ENCODE assay signal across 24 cellular contexts in genomic region chr14:106287506-106287905, GRCh38.
DNase-seq lines count a peak whose midpoint lies in the region; ATAC-seq, FAIRE-seq and TF ChIP-seq lines count a peak whose summit lies in the region.
"Had no signal": no experiment of that assay in that cellular context is flagged by ENCODE, and none has a peak within 500 bp of the region (broad histone marks: within the 10 kb centered on the region; RNA-seq: fewer than 3 reads in every experiment).

No MANE protein-coding gene starts in this region.

- H3K4me3 ChIP-seq in DND-41 (ENCODE audit: low read depth in 1 of 2, low read length in 2 of 2) (no peak overlapping the region), SK-N-SH (ENCODE audit: low read depth in 2 of 2, low read length in 1 of 2) (no peak overlapping the region), spleen (no peak overlapping the region)
- H3K4me3 ChIP-seq: BLaER1 had no signal

- H3K9me2 ChIP-seq in SK-N-SH = no peaks in the 10 kb centered on the region

- H3K9ac ChIP-seq in DND-41 (ENCODE audit: low read depth, low read length) = no peak overlapping the region
- H3K9ac ChIP-seq in SK-N-SH = no peak overlapping the region
- H3K9ac ChIP-seq: BLaER1 had no signal

- no peak overlapping the region for H3K4me3 Mint-ChIP-seq in activated T-helper 17 cell treated with anti-CD3 and anti-CD28 coated beads, Interleukin-2, amount 50 U/mL, for 72 hours
- H3K4me3 Mint-ChIP-seq in activated T-cell treated with anti-CD3 and anti-CD28 coated beads, Interleukin-2, amount 50 U/mL, for 72 hours = no peak overlapping the region
- no peak overlapping the region for H3K4me3 Mint-ChIP-seq in natural killer cell
- H3K4me3 Mint-ChIP-seq: CD14-positive monocyte; CD4-positive, alpha-beta memory T cell; CD4-positive, CD25-positive, alpha-beta regulatory T cell; CD8-positive, alpha-beta memory T cell had no signal

- H3K4me1 Mint-ChIP-seq in activated T-helper 17 cell treated with anti-CD3 and anti-CD28 coated beads, Interleukin-2, amount 50 U/mL, for 72 hours = no peaks in the 10 kb centered on the region
- H3K4me1 Mint-ChIP-seq in activated T-cell treated with anti-CD3 and anti-CD28 coated beads, Interleukin-2, amount 50 U/mL, for 72 hours (ENCODE audit: low read depth) = no peaks in the 10 kb centered on the region
- H3K4me1 Mint-ChIP-seq in natural killer cell = no peaks in the 10 kb centered on the region
- H3K4me1 Mint-ChIP-seq: CD14-positive monocyte; CD4-positive, alpha-beta memory T cell; CD4-positive, CD25-positive, alpha-beta regulatory T cell; CD8-positive, alpha-beta memory T cell had no signal

- H3K36me3 ChIP-seq in DND-41 (ENCODE audit: insufficient read depth, low read length) (peaks cover 34% of the 10 kb centered on the region), SK-N-SH (replicated peaks in 1 of 2; ENCODE audit: control insufficient read depth in 1 of 2, insufficient read depth in 2 of 2, low read length in 1 of 2) (no peaks in the 10 kb centered on the region), spleen (no peaks in the 10 kb centered on the region)
- H3K36me3 ChIP-seq: BE2C, BLaER1 had no signal

- no peaks in the 10 kb centered on the region for H3F3A ChIP-seq in SK-N-SH (replicated peaks; ENCODE audit: insufficient read depth)

- no peaks in the 10 kb centered on the region for H3K9me3 Mint-ChIP-seq in activated T-helper 17 cell treated with anti-CD3 and anti-CD28 coated beads, Interleukin-2, amount 50 U/mL, for 72 hours
- H3K9me3 Mint-ChIP-seq in activated T-cell treated with anti-CD3 and anti-CD28 coated beads, Interleukin-2, amount 50 U/mL, for 72 hours = no peaks in the 10 kb centered on the region
- no peaks in the 10 kb centered on the region for H3K9me3 Mint-ChIP-seq in natural killer cell
- H3K9me3 Mint-ChIP-seq: CD8-positive, alpha-beta memory T cell had no signal

- no peak for TF ChIP-seq EP300 in SK-N-SH (IDR thresholded peaks at IDR 0.05; ENCODE audit: borderline replicate concordance in 1 of 2, low read depth in 1 of 2, low read length in 1 of 2)

- no peaks in the 10 kb centered on the region for H3K36me3 Mint-ChIP-seq in activated T-helper 17 cell treated with anti-CD3 and anti-CD28 coated beads, Interleukin-2, amount 50 U/mL, for 72 hours (ENCODE audit: low read depth)
- no peaks in the 10 kb centered on the region for H3K36me3 Mint-ChIP-seq in activated T-cell treated with anti-CD3 and anti-CD28 coated beads, Interleukin-2, amount 50 U/mL, for 72 hours (ENCODE audit: insufficient read depth in 2 of 2)
- H3K36me3 Mint-ChIP-seq in natural killer cell = no peaks in the 10 kb centered on the region
- H3K36me3 Mint-ChIP-seq: CD14-positive monocyte; CD4-positive, alpha-beta memory T cell; CD4-positive, CD25-positive, alpha-beta regulatory T cell; CD8-positive, alpha-beta memory T cell had no signal

- no peak overlapping the region for H3K4me2 ChIP-seq in DND-41 (ENCODE audit: insufficient read depth, low read length)
- H3K4me2 ChIP-seq in SK-N-SH = no peak overlapping the region; the same call in 1 of the 2 replicates
- H3K4me2 ChIP-seq: BLaER1 had no signal

- WGBS in SK-N-SH (ENCODE audit: low lambda C conversion rate) = 15% methylated on average over 19 of the region's 29 CpGs
- WGBS in spleen, 5 donors = 89 to 92% (median 90%) methylated on average over 29 of the region's 29 CpGs

- TF ChIP-seq POLR2A in spleen (IDR thresholded peaks at IDR 0.05) = no peak

- H3K27ac ChIP-seq in DND-41 (ENCODE audit: low read length) = peak overlapping the region; percentile 62; the same call in 1 of the 2 replicates
- no peak overlapping the region for H3K27ac ChIP-seq in SK-N-SH (ENCODE audit: low read depth in 2 of 2, low read length in 1 of 2)
- no peak overlapping the region for H3K27ac ChIP-seq in spleen
- H3K27ac ChIP-seq: BLaER1 had no signal

- no peak for FAIRE-seq in urothelium cell line (lab: Jason Lieb, UNC)
- FAIRE-seq: A204.1, G401.6, GM12891 had no signal

- no peak for ATAC-seq in DND-41 (ENCODE audit: insufficient read depth, low read depth)
- no peak for ATAC-seq in activated T-helper 17 cell treated with anti-CD3 and anti-CD28 coated beads, Interleukin-2, amount 50 U/mL, for 72 hours (replicated peaks)
- ATAC-seq in activated T-cell treated with anti-CD3 and anti-CD28 coated beads, Interleukin-2, amount 50 U/mL, for 72 hours (replicated peaks in 1 of 2) = no peak
- ATAC-seq in natural killer cell = no peak

- intact Hi-C loops in spleen (cut with DNase I; ENCODE audit: low total_unique reads) (no loop called here), natural killer cell (cut with micrococcal nuclease) (no loop called here)

- peak overlapping the region; percentile 62 for H3K27ac Mint-ChIP-seq in activated T-helper 17 cell treated with anti-CD3 and anti-CD28 coated beads, Interleukin-2, amount 50 U/mL, for 72 hours
- H3K27ac Mint-ChIP-seq in activated T-cell treated with anti-CD3 and anti-CD28 coated beads, Interleukin-2, amount 50 U/mL, for 72 hours = no peak overlapping the region
- no peak overlapping the region for H3K27ac Mint-ChIP-seq in natural killer cell
- H3K27ac Mint-ChIP-seq: CD4-positive, alpha-beta memory T cell; CD4-positive, CD25-positive, alpha-beta regulatory T cell; CD8-positive, alpha-beta memory T cell had no signal

- H3K9me3 ChIP-seq in DND-41 (ENCODE audit: insufficient read depth, low read length, severe bottlenecking) (no peaks in the 10 kb centered on the region), SK-N-SH (no peaks in the 10 kb centered on the region), spleen (no peaks in the 10 kb centered on the region)
- H3K9me3 ChIP-seq: BE2C had no signal

- no peak for TF ChIP-seq RAD21 in SK-N-SH (IDR thresholded peaks at IDR 0.05; ENCODE audit: low read length)

- POLR2A ChIA-PET in SK-N-SH (lab: Yijun Ruan, JAX) = no interaction called here

- CTCF ChIA-PET in SK-N-SH (lab: Yijun Ruan, JAX) = interaction anchor here (0.7 to 4.3 kb wide), 6 partner anchors 11 to 567 kb away, joined by 3 to 25 read pairs (median 4); no protein-coding TSS in a partner anchor

- TF ChIP-seq CTCF in DND-41 (IDR thresholded peaks at IDR 0.05; ENCODE audit: borderline replicate concordance, extremely low read depth, low read length, poor library complexity, severe bottlenecking) = no peak
- TF ChIP-seq CTCF in SK-N-SH (IDR thresholded peaks at IDR 0.05) = no peak
- no peak for TF ChIP-seq CTCF in spleen (IDR thresholded peaks at IDR 0.05 in 8 of 11, conservative IDR thresholded peaks at IDR 0.05 in 3 of 11)
- no peak for TF ChIP-seq CTCF in natural killer cell (IDR thresholded peaks at IDR 0.05)

- H3K79me2 ChIP-seq in DND-41 (ENCODE audit: insufficient read depth, low read length) (peaks cover 25% of the 10 kb centered on the region), SK-N-SH (ENCODE audit: insufficient read depth) (no peaks in the 10 kb centered on the region)

- H3K27me3 Mint-ChIP-seq in activated T-helper 17 cell treated with anti-CD3 and anti-CD28 coated beads, Interleukin-2, amount 50 U/mL, for 72 hours = peaks cover 16% of the 10 kb centered on the region
- peaks cover 11% of the 10 kb centered on the region for H3K27me3 Mint-ChIP-seq in activated T-cell treated with anti-CD3 and anti-CD28 coated beads, Interleukin-2, amount 50 U/mL, for 72 hours (ENCODE audit: low read depth)
- H3K27me3 Mint-ChIP-seq in natural killer cell (ENCODE audit: low read depth in 2 of 2) = peaks cover 12 to 21% of the 10 kb centered on the region in 2 donors

- H3K27me3 ChIP-seq in DND-41 (ENCODE audit: insufficient read depth, low read length, poor library complexity) (no peaks in the 10 kb centered on the region), SK-N-SH (ENCODE audit: insufficient read depth) (peaks cover 21% of the 10 kb centered on the region; the same call in 1 of the 2 replicates), spleen (replicated peaks in 1 of 7) (peaks cover 0 to 15% (median 0%) of the 10 kb centered on the region in 7 donors)
- H3K27me3 ChIP-seq: BLaER1 had no signal

- H4K20me1 ChIP-seq in DND-41 (ENCODE audit: insufficient read depth, low read length) (no peaks in the 10 kb centered on the region), SK-N-SH (ENCODE audit: insufficient read depth) (no peaks in the 10 kb centered on the region)
- H4K20me1 ChIP-seq: BLaER1 had no signal

- H3K4me1 ChIP-seq in DND-41 (ENCODE audit: insufficient read depth, low read length) (peaks cover 47% of the 10 kb centered on the region), SK-N-SH (ENCODE audit: control insufficient read depth in 1 of 2, insufficient read depth in 2 of 2, low read depth in 1 of 2, low read length in 1 of 2) (no peaks in the 10 kb centered on the region; a peak in 1 of 4 replicates), spleen (no peaks in the 10 kb centered on the region)
- H3K4me1 ChIP-seq: BE2C had no signal

- H2AFZ ChIP-seq in DND-41 (ENCODE audit: low read depth, low read length) (no peak overlapping the region), SK-N-SH (ENCODE audit: low read depth) (peak overlapping the region; percentile 63; the same call in 1 of the 2 replicates)

- no peak for DNase-seq in DND-41
- peak; percentile 57 for DNase-seq in SK-N-SH
- peak; percentile 8 for DNase-seq in urothelium cell line (ENCODE audit: low spot score)
- DNase-seq in spleen = no peak
- DNase-seq in activated T-cell treated with anti-CD3 and anti-CD28 coated beads, Interleukin-2, amount 50 U/mL, for 72 hours = no peak
- no peak for DNase-seq in natural killer cell
- DNase-seq: 8988T; ACHN; BE2C; C1 segment of cervical spinal cord; CD4-positive, alpha-beta memory T cell; CD4-positive, CD25-positive, alpha-beta regulatory T cell; CD8-positive, alpha-beta memory T cell; DMS 273 treated with DMSO at 0.1 percent for 48 hours; DMS153; DMS53; DMS79; GF-D8 had no signal

TF ChIP-seq in SK-N-SH, 30 proteins besides CTCF, POLR2A, EP300 and RAD21 (continues in another document):
- TF ChIP-seq, protein P1, sequence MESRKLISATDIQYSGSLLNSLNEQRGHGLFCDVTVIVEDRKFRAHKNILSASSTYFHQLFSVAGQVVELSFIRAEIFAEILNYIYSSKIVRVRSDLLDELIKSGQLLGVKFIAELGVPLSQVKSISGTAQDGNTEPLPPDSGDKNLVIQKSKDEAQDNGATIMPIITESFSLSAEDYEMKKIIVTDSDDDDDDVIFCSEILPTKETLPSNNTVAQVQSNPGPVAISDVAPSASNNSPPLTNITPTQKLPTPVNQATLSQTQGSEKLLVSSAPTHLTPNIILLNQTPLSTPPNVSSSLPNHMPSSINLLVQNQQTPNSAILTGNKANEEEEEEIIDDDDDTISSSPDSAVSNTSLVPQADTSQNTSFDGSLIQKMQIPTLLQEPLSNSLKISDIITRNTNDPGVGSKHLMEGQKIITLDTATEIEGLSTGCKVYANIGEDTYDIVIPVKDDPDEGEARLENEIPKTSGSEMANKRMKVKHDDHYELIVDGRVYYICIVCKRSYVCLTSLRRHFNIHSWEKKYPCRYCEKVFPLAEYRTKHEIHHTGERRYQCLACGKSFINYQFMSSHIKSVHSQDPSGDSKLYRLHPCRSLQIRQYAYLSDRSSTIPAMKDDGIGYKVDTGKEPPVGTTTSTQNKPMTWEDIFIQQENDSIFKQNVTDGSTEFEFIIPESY (IDR thresholded peaks at IDR 0.05; ENCODE audit: borderline replicate concordance, low read depth) = no peak
- TF ChIP-seq MXI1 (IDR thresholded peaks at IDR 0.05; ENCODE audit: low read depth, low read length) (no peak), GABPA (IDR thresholded peaks at IDR 0.05; ENCODE audit: low read depth) (no peak), FOXM1 (IDR thresholded peaks at IDR 0.05; ENCODE audit: low read depth) (no peak), TEAD4 (IDR thresholded peaks at IDR 0.05; ENCODE audit: borderline replicate concordance, insufficient read depth) (no peak)

Comparison
In these comparisons a context has a peak if more than half of its experiments do, and no peak if none do; other contexts are left out.
1. DNase-seq: peak in SK-N-SH (single experiment) and urothelium cell line (single experiment); none in DND-41 (single experiment), spleen (single experiment), activated T-cell treated with anti-CD3 and anti-CD28 coated beads, Interleukin-2, amount 50 U/mL, for 72 hours (0 of 2) and natural killer cell (single experiment).